Comparison of ENCODE assay signal across 8 cellular contexts in genomic region chr19:40799558-40800338, GRCh38. TPM values are rescaled to one million over a fixed set of nuclear protein-coding genes. Genes with fewer than 3 reads are reported as not detected.
A peak's percentile ranks its signal among the peaks of the same experiment; 100 is the strongest.
DNase-seq lines count a peak whose midpoint lies in the region; ATAC-seq and TF ChIP-seq lines count a peak whose summit lies in the region.

No MANE protein-coding gene starts in this region.

- CTCF ChIA-PET in HEK293 (lab: Yijun Ruan, JAX), result interaction anchor here (1.1 to 5.0 kb wide), 4 partner anchors 8 to 92 kb away, joined by 3 to 43 read pairs (median 12); partner anchors contain the start of gene RAB4B

- H3K4me1 Mint-ChIP-seq in CD4-positive, CD25-positive, alpha-beta regulatory T cell, result peaks cover 10 to 64% (median 38%) of the 10 kb centered on the region in 4 donors
- H3K4me1 Mint-ChIP-seq in activated T-cell treated with anti-CD3 and anti-CD28 coated beads, Interleukin-2, amount 50 U/mL, for 4 hours (ENCODE audit: low read depth), result peaks cover 64% of the 10 kb centered on the region

- H3K9me3 ChIP-seq in CD4-positive, CD25-positive, alpha-beta regulatory T cell (ENCODE audit: control insufficient read depth in 2 of 2, low read length in 2 of 2), result no peaks in the 10 kb centered on the region
- H3K9me3 ChIP-seq in HEK293 (ENCODE audit: control insufficient read depth, insufficient read depth, low read depth, low read length) (no peaks in the 10 kb centered on the region), cardiac muscle cell (ENCODE audit: low read depth) (no peaks in the 10 kb centered on the region), prostate gland (no peaks in the 10 kb centered on the region)

- peak overlapping the region; percentile 74 for H3K4me3 ChIP-seq in CD4-positive, CD25-positive, alpha-beta regulatory T cell (ENCODE audit: low read depth, low read length)
- H3K4me3 ChIP-seq in HEK293 (ENCODE audit: low read depth, low read length) (peak overlapping the region; percentile 68), cardiac muscle cell (peak overlapping the region; percentile 96), prostate gland (peak overlapping the region; percentile 77 to 98)

- no peaks in the 10 kb centered on the region for H3K27me3 Mint-ChIP-seq in CD4-positive, CD25-positive, alpha-beta regulatory T cell
- no peaks in the 10 kb centered on the region for H3K27me3 Mint-ChIP-seq in activated T-cell treated with anti-CD3 and anti-CD28 coated beads, Interleukin-2, amount 50 U/mL, for 4 hours (ENCODE audit: low read depth)

- peaks cover 13% of the 10 kb centered on the region for H3K36me3 Mint-ChIP-seq in CD4-positive, CD25-positive, alpha-beta regulatory T cell
- H3K36me3 Mint-ChIP-seq in activated T-cell treated with anti-CD3 and anti-CD28 coated beads, Interleukin-2, amount 50 U/mL, for 4 hours (ENCODE audit: insufficient read depth), result peaks cover 15% of the 10 kb centered on the region

- no peak for ATAC-seq in CD4-positive, CD25-positive, alpha-beta regulatory T cell (ENCODE audit: low read depth in 2 of 2)
- ATAC-seq in activated T-cell treated with anti-CD3 and anti-CD28 coated beads, Interleukin-2, amount 50 U/mL, for 4 hours, result peak in 1 of 2 donors; percentile 1
- no peak for ATAC-seq in HG03469 (IDR thresholded peaks at IDR 0.05; ENCODE audit: unreplicated experiment)

- DNase-seq in CD4-positive, CD25-positive, alpha-beta regulatory T cell, result peak in 1 of 3 donors; percentile 24
- no peak for DNase-seq in activated T-cell treated with anti-CD3 and anti-CD28 coated beads, Interleukin-2, amount 50 U/mL, for 4 hours
- DNase-seq in cardiac muscle cell (ENCODE audit: low read depth in 1 of 2, low spot score in 1 of 2) (peak; percentile 46 to 60), prostate gland (ENCODE audit: low spot score) (no peak), NCI-H748 treated with DMSO at 0.1 percent for 48 hours (lab: John Stamatoyannopoulos, UW) (no peak), mucosa of gallbladder (ENCODE audit: low spot score) (no peak)

- H3K9me3 Mint-ChIP-seq in CD4-positive, CD25-positive, alpha-beta regulatory T cell, result peaks cover 0 to under 1% (median 0%) of the 10 kb centered on the region in 7 donors
- no peaks in the 10 kb centered on the region for H3K9me3 Mint-ChIP-seq in activated T-cell treated with anti-CD3 and anti-CD28 coated beads, Interleukin-2, amount 50 U/mL, for 4 hours

- under 1% methylated on average over 40 of the region's 40 CpGs for WGBS in prostate gland

- H3K27ac Mint-ChIP-seq in CD4-positive, CD25-positive, alpha-beta regulatory T cell, result peak overlapping the region; percentile 87 to 91 (median 91)

- H3K36me3 ChIP-seq in CD4-positive, CD25-positive, alpha-beta regulatory T cell (ENCODE audit: control insufficient read depth, insufficient read depth, low read length), result peaks cover 5% of the 10 kb centered on the region
- H3K36me3 ChIP-seq in HEK293 (ENCODE audit: control insufficient read depth in 2 of 2, insufficient read depth in 1 of 2, low read length in 2 of 2) (peaks cover 34 to 42% of the 10 kb centered on the region in 2 experiments), cardiac muscle cell (peaks cover 8% of the 10 kb centered on the region), prostate gland (peaks cover 0 to 6% of the 10 kb centered on the region in 2 donors)

- H3K4me3 Mint-ChIP-seq in CD4-positive, CD25-positive, alpha-beta regulatory T cell, result peak overlapping the region; percentile 88 to 96 (median 92)
- H3K4me3 Mint-ChIP-seq in activated T-cell treated with anti-CD3 and anti-CD28 coated beads, Interleukin-2, amount 50 U/mL, for 4 hours, result peak overlapping the region; percentile 89

- H3K4me1 ChIP-seq in CD4-positive, CD25-positive, alpha-beta regulatory T cell (ENCODE audit: control insufficient read depth, insufficient read depth, low read length, poor library complexity, severe bottlenecking), result peaks cover 63% of the 10 kb centered on the region
- H3K4me1 ChIP-seq in HEK293 (ENCODE audit: control insufficient read depth, insufficient read depth, low read length) (peaks cover 52% of the 10 kb centered on the region), cardiac muscle cell (ENCODE audit: low read depth) (peaks cover 42% of the 10 kb centered on the region), prostate gland (replicated peaks) (peaks cover 43% of the 10 kb centered on the region)

- intact Hi-C loops in prostate gland (cut with DNase I), result no loop called here

- POLR2A ChIA-PET in HEK293 (lab: Yijun Ruan, JAX), result interaction anchor here (0.7 to 3.6 kb wide), 7 partner anchors 22 to 336 kb away, joined by 3 to 66 read pairs (median 4); partner anchors contain the start of genes ACTMAP, COQ8B, ITPKC and RAB4B

- TF ChIP-seq CTCF in HEK293 (tag by site-specific recombination; IDR thresholded peaks at IDR 0.05) (0 out of 2 replicates have a peak, but pooled peaks have one; percentile 38), cardiac muscle cell (IDR thresholded peaks at IDR 0.05; ENCODE audit: low read depth, low read length) (no peak), prostate gland (IDR thresholded peaks at IDR 0.05) (no peak)

- no peaks in the 10 kb centered on the region for H3K27me3 ChIP-seq in CD4-positive, CD25-positive, alpha-beta regulatory T cell (ENCODE audit: control insufficient read depth, insufficient read depth, low read length)
- H3K27me3 ChIP-seq in cardiac muscle cell (no peaks in the 10 kb centered on the region), prostate gland (replicated peaks; ENCODE audit: insufficient read depth) (no peaks in the 10 kb centered on the region)

- H3K27ac ChIP-seq in CD4-positive, CD25-positive, alpha-beta regulatory T cell (ENCODE audit: insufficient read depth, low read length, poor library complexity, severe bottlenecking), result peak overlapping the region; percentile 74
- H3K27ac ChIP-seq in HEK293 (ENCODE audit: extremely low read depth, low read depth, low read length) (peak overlapping the region; percentile 92), cardiac muscle cell (peak overlapping the region; percentile 99), prostate gland (peak overlapping the region; percentile 93 to 97)

- no peak for TF ChIP-seq POLR2A in prostate gland (IDR thresholded peaks at IDR 0.05)

TF ChIP-seq in HEK293, 187 proteins besides CTCF, POLR2A, EP300 and RAD21 (continues in another document):
- TF ChIP-seq ZBTB8A (tag by site-specific recombination; IDR thresholded peaks at IDR 0.05) (0 out of 2 replicates have a peak, but pooled peaks have one; percentile 38), WT1 (tag by site-specific recombination; IDR thresholded peaks at IDR 0.05) (peak; percentile 87), ZNF416 (tag by site-specific recombination; IDR thresholded peaks at IDR 0.05) (0 out of 2 replicates have a peak, but pooled peaks have one; percentile 51), MEIS1 (CRISPR knock-in tag; IDR thresholded peaks at IDR 0.05; ENCODE audit: borderline replicate concordance) (no peak)

RNA-seq across cellular contexts. Expression of gene EGLN2, which starts 0.8 kb away (rescaled TPM):
- total RNA-seq in CD4-positive, CD25-positive, alpha-beta regulatory T cell, result 135 TPM
- 100 to 1,000 TPM; 159 to 191 (median 177) TPM for polyA plus RNA-seq in CD4-positive, CD25-positive, alpha-beta regulatory T cell
- 10 to 100 TPM; 86.3 to 95.4 (median 89.4) TPM for total RNA-seq in activated T-cell treated with anti-CD3 and anti-CD28 coated beads, Interleukin-2, amount 50 U/mL, for 4 hours
- total RNA-seq in cardiac muscle cell (99.5 and 109 TPM in 2 replicates), prostate gland (100 to 1,000 TPM in 1 of 2 donors, 10 to 100 TPM in 1; 62.6 to 213 TPM), mucosa of gallbladder (114 TPM)
- polyA plus RNA-seq in cardiac muscle cell, result 96.4 and 122 TPM in 2 replicates

RNA-seq across cellular contexts. Expression of gene RAB4B, which starts 21.7 kb away (rescaled TPM):
- 62.2 TPM for total RNA-seq in CD4-positive, CD25-positive, alpha-beta regulatory T cell
- 10 to 100 TPM; 72.8 to 89.3 (median 80.1) TPM for polyA plus RNA-seq in CD4-positive, CD25-positive, alpha-beta regulatory T cell
- total RNA-seq in activated T-cell treated with anti-CD3 and anti-CD28 coated beads, Interleukin-2, amount 50 U/mL, for 4 hours, result 10 to 100 TPM; 26.6 to 34.9 (median 30.0) TPM
- total RNA-seq in cardiac muscle cell (15.8 and 21.8 TPM in 2 replicates), prostate gland (10 to 100 TPM; 44.8 to 51.7 TPM), mucosa of gallbladder (54.4 TPM)
- 21.3 and 38.9 TPM in 2 replicates for polyA plus RNA-seq in cardiac muscle cell

RNA-seq across cellular contexts. Expression of gene MIA, which starts 24.4 kb away (rescaled TPM):
- not detected for total RNA-seq in CD4-positive, CD25-positive, alpha-beta regulatory T cell
- not detected for polyA plus RNA-seq in CD4-positive, CD25-positive, alpha-beta regulatory T cell
- total RNA-seq in activated T-cell treated with anti-CD3 and anti-CD28 coated beads, Interleukin-2, amount 50 U/mL, for 4 hours, result under 1 TPM in 1 of 3 donors, not detected in 2; 0.87 TPM
- not detected in 2 replicates for total RNA-seq in cardiac muscle cell
- not detected in 2 replicates for polyA plus RNA-seq in cardiac muscle cell
- total RNA-seq in prostate gland, result 1 to 10 TPM; 2.7 to 5.0 TPM
- total RNA-seq in mucosa of gallbladder, result 4.5 TPM

RNA-seq across cellular contexts. Expression of gene SNRPA, which starts 48.7 kb away (rescaled TPM):
- total RNA-seq in CD4-positive, CD25-positive, alpha-beta regulatory T cell, result 78.6 TPM
- polyA plus RNA-seq in CD4-positive, CD25-positive, alpha-beta regulatory T cell, result 10 to 100 TPM; 36.3 to 45.7 (median 40.5) TPM
- 100 to 1,000 TPM; 213 to 234 (median 219) TPM for total RNA-seq in activated T-cell treated with anti-CD3 and anti-CD28 coated beads, Interleukin-2, amount 50 U/mL, for 4 hours
- 158 and 230 TPM in 2 replicates for total RNA-seq in cardiac muscle cell
- polyA plus RNA-seq in cardiac muscle cell, result 145 and 155 TPM in 2 replicates
- 10 to 100 TPM; 70.3 to 92.2 TPM for total RNA-seq in prostate gland
- 58.1 TPM for total RNA-seq in mucosa of gallbladder

RNA-seq across cellular contexts. Expression of gene ACTMAP, which starts 49.5 kb away (rescaled TPM):
- total RNA-seq in CD4-positive, CD25-positive, alpha-beta regulatory T cell, result 5.5 TPM
- 1 to 10 TPM; 2.1 to 3.2 (median 2.6) TPM for polyA plus RNA-seq in CD4-positive, CD25-positive, alpha-beta regulatory T cell
- total RNA-seq in activated T-cell treated with anti-CD3 and anti-CD28 coated beads, Interleukin-2, amount 50 U/mL, for 4 hours, result 10 to 100 TPM in 1 of 3 donors, 1 to 10 TPM in 2; 7.4 to 11.4 (median 7.7) TPM
- total RNA-seq in cardiac muscle cell (7.6 and 9.6 TPM in 2 replicates), prostate gland (10 to 100 TPM in 1 of 2 donors, 1 to 10 TPM in 1; 4.4 to 25.2 TPM), mucosa of gallbladder (11.6 TPM)
- polyA plus RNA-seq in cardiac muscle cell, result 30.4 and 40.0 TPM in 2 replicates

Comparison
In these comparisons a context has a peak if more than half of its experiments do, and no peak if none do; other contexts are left out.
1. DNase-seq: peak in cardiac muscle cell (2 of 2); none in activated T-cell treated with anti-CD3 and anti-CD28 coated beads, Interleukin-2, amount 50 U/mL, for 4 hours (single experiment), prostate gland (single experiment), NCI-H748 treated with DMSO at 0.1 percent for 48 hours (single experiment) and mucosa of gallbladder (single experiment).
2. Peak in every context shown above with its lines, with median percentiles within 50 percentile points of each other: H3K27ac ChIP-seq and H3K4me3 ChIP-seq.